Comparison of ENCODE assay signal across 1 cellular context in the genomic region with DNA sequence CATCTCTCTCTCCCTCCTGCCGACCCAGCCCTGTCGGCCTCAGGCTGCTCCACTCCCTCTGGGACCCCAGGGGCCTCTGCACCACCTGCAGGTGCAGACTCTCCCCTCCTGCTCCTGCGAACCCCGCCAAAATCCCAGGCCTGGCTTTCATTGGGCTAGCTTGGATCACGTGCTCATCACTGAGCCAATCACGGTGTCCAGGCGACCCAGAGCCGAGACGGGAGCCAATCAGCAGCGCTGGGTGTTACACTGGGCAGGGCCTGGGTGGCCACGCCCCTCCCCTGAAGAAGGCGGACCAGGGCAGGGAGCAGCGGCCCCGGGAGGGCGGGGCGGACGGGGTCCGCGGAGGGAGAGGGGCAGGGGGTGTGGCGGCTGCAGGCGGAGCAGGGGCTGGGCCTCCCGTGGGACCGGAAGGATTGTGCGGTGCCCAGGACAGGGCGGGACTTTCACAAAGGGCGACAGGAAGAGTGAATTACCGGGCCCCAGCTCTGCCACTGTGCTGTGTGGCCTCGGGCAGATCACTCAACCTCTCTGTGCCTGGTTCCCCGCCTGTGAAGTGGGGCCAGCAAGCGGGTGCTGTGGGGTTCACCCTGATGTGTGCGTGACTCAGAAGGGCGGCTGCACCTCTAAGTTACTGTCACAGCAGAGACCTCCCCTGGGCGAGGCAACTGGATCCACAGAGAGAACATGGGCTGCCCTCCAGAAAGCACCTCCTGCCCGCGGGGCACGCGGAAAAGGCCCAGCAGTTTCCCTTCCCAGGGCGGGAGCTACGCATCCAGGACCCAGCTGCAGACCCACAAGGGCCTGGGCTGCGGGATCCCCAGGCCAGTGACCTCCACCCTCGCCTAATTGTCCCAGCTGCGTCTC.
A peak's percentile ranks its signal among the peaks of the same experiment; 100 is the strongest.
TF ChIP-seq lines count a peak whose summit lies in the region.

No MANE protein-coding gene starts in this region.

TF ChIP-seq in HepG2, 621 proteins besides CTCF, POLR2A, EP300 and RAD21:
- TF ChIP-seq, protein P1, sequence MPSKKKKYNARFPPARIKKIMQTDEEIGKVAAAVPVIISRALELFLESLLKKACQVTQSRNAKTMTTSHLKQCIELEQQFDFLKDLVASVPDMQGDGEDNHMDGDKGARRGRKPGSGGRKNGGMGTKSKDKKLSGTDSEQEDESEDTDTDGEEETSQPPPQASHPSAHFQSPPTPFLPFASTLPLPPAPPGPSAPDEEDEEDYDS (CRISPR knock-in tag; IDR thresholded peaks at IDR 0.05): no peak
- TF ChIP-seq, protein P2, sequence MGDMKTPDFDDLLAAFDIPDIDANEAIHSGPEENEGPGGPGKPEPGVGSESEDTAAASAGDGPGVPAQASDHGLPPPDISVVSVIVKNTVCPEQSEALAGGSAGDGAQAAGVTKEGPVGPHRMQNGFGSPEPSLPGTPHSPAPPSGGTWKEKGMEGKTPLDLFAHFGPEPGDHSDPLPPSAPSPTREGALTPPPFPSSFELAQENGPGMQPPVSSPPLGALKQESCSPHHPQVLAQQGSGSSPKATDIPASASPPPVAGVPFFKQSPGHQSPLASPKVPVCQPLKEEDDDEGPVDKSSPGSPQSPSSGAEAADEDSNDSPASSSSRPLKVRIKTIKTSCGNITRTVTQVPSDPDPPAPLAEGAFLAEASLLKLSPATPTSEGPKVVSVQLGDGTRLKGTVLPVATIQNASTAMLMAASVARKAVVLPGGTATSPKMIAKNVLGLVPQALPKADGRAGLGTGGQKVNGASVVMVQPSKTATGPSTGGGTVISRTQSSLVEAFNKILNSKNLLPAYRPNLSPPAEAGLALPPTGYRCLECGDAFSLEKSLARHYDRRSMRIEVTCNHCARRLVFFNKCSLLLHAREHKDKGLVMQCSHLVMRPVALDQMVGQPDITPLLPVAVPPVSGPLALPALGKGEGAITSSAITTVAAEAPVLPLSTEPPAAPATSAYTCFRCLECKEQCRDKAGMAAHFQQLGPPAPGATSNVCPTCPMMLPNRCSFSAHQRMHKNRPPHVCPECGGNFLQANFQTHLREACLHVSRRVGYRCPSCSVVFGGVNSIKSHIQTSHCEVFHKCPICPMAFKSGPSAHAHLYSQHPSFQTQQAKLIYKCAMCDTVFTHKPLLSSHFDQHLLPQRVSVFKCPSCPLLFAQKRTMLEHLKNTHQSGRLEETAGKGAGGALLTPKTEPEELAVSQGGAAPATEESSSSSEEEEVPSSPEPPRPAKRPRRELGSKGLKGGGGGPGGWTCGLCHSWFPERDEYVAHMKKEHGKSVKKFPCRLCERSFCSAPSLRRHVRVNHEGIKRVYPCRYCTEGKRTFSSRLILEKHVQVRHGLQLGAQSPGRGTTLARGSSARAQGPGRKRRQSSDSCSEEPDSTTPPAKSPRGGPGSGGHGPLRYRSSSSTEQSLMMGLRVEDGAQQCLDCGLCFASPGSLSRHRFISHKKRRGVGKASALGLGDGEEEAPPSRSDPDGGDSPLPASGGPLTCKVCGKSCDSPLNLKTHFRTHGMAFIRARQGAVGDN (CRISPR knock-in tag; IDR thresholded peaks at IDR 0.05): peak; percentile 47
- TF ChIP-seq, protein P3, sequence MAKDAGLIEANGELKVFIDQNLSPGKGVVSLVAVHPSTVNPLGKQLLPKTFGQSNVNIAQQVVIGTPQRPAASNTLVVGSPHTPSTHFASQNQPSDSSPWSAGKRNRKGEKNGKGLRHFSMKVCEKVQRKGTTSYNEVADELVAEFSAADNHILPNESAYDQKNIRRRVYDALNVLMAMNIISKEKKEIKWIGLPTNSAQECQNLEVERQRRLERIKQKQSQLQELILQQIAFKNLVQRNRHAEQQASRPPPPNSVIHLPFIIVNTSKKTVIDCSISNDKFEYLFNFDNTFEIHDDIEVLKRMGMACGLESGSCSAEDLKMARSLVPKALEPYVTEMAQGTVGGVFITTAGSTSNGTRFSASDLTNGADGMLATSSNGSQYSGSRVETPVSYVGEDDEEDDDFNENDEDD (CRISPR knock-in tag; IDR thresholded peaks at IDR 0.05; ENCODE audit: borderline replicate concordance): peak; percentile 41; the same call in 1 of the 2 replicates
- TF ChIP-seq ZNF768 (CRISPR knock-in tag; IDR thresholded peaks at IDR 0.05) (peak; percentile 99), NFYC (CRISPR knock-in tag; IDR thresholded peaks at IDR 0.05) (peak; percentile 81), RCOR2 (CRISPR knock-in tag; IDR thresholded peaks at IDR 0.05) (no peak), ZMYM3 (CRISPR knock-in tag; IDR thresholded peaks at IDR 0.05) (peak; percentile 49; the same call in 1 of the 2 replicates), ATF7-NPFF (CRISPR knock-in tag; IDR thresholded peaks at IDR 0.05; ENCODE audit: low read depth) (no peak), GABPB1 (CRISPR knock-in tag; IDR thresholded peaks at IDR 0.05) (peak; percentile 51; the same call in 1 of the 2 replicates), ZNF430 (CRISPR knock-in tag; IDR thresholded peaks at IDR 0.05) (no peak), FOXK1 (CRISPR knock-in tag; IDR thresholded peaks at IDR 0.05; ENCODE audit: borderline replicate concordance, low read depth) (no peak), ARNTL (CRISPR knock-in tag; IDR thresholded peaks at IDR 0.05) (no peak), NFYB (CRISPR knock-in tag; IDR thresholded peaks at IDR 0.05) (peak; percentile 83)
- TF ChIP-seq, protein P4, sequence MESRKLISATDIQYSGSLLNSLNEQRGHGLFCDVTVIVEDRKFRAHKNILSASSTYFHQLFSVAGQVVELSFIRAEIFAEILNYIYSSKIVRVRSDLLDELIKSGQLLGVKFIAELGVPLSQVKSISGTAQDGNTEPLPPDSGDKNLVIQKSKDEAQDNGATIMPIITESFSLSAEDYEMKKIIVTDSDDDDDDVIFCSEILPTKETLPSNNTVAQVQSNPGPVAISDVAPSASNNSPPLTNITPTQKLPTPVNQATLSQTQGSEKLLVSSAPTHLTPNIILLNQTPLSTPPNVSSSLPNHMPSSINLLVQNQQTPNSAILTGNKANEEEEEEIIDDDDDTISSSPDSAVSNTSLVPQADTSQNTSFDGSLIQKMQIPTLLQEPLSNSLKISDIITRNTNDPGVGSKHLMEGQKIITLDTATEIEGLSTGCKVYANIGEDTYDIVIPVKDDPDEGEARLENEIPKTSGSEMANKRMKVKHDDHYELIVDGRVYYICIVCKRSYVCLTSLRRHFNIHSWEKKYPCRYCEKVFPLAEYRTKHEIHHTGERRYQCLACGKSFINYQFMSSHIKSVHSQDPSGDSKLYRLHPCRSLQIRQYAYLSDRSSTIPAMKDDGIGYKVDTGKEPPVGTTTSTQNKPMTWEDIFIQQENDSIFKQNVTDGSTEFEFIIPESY (CRISPR knock-in tag; IDR thresholded peaks at IDR 0.05): peak; percentile 86; the same call in 1 of the 2 replicates
- TF ChIP-seq, protein P5, sequence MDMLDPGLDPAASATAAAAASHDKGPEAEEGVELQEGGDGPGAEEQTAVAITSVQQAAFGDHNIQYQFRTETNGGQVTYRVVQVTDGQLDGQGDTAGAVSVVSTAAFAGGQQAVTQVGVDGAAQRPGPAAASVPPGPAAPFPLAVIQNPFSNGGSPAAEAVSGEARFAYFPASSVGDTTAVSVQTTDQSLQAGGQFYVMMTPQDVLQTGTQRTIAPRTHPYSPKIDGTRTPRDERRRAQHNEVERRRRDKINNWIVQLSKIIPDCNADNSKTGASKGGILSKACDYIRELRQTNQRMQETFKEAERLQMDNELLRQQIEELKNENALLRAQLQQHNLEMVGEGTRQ (IDR thresholded peaks at IDR 0.05; ENCODE audit: low read depth, low read length): peak; percentile 48
- TF ChIP-seq, protein P5 (CRISPR knock-in tag; IDR thresholded peaks at IDR 0.05; ENCODE audit: borderline replicate concordance): peak; percentile 66; the same call in 1 of the 2 replicates
